31 cellular contexts compared by ENCODE assay signal in the genomic region with DNA sequence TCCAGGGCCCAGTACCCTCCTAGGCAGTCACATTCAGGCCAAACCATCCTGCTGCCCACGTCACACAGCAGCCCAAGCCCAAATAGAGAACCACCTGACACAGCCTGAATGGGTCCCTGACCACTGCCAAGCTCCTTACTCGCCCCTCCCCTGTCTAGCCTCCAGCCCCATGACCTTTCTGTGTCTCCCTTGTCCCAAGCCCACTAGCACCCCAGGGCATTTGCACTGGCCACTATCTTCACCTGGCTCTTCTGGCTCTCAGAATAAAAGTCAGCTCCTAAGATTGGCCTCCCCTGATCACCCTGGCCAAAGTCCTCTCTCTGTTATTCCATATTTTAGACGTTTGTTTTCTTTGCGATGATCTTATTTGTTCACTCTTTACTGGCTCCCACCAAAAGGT.
"Had no signal": no experiment of that assay in that cellular context is flagged by ENCODE, and none has a peak within 500 bp of the region (broad histone marks: within the 10 kb centered on the region; RNA-seq: fewer than 3 reads in every experiment).

No MANE protein-coding gene starts in this region.

- H3K4me3 Mint-ChIP-seq: activated B cell treated with CpG ODN at 0.5 μM for 24 hours; activated CD8-positive, alpha-beta T cell treated with anti-CD3 and anti-CD28 coated beads for 36 hours; activated naive CD8-positive, alpha-beta T cell; activated T-cell treated with anti-CD3 and anti-CD28 coated beads, Interleukin-2, amount 50 U/mL, for 4 hours; activated T-helper 17 cell treated with anti-CD3 and anti-CD28 coated beads, Interleukin-2, amount 50 U/mL, for 72 hours; effector memory CD8-positive, alpha-beta T cell; T-helper 17 cell; T-helper 2 cell treated with Interferon-gamma antibody and Interleukin-4, amounts not matched to agents 5 μg/mL and 100 μg/mL, for 36 hours had no signal

- H3K36me3 Mint-ChIP-seq: activated naive CD8-positive, alpha-beta T cell had no signal

- ATAC-seq: activated CD4-positive, CD25-positive, alpha-beta regulatory T cell treated with anti-CD3 and anti-CD28 coated beads, Interleukin-2, amount 50 U/mL, for 24 hours; activated CD8-positive, alpha-beta T cell treated with anti-CD3 and anti-CD28 coated beads for 36 hours; activated T-cell treated with anti-CD3 and anti-CD28 coated beads, Interleukin-2, amount 50 U/mL, for 4 hours; activated T-helper 17 cell treated with anti-CD3 and anti-CD28 coated beads, Interleukin-2, amount 50 U/mL, for 72 hours; effector memory CD8-positive, alpha-beta T cell; foreskin keratinocyte; gastrocnemius medialis; heart left ventricle; T-helper 17 cell had no signal

- H3K27me3 ChIP-seq: brain microvascular endothelial cell, foreskin keratinocyte had no signal

- H3K4me3 ChIP-seq: esophagus muscularis mucosa, gastrocnemius medialis, heart left ventricle had no signal

- H3K36me3 ChIP-seq: brain microvascular endothelial cell, esophagus muscularis mucosa, gastrocnemius medialis, heart left ventricle, WERI-Rb-1 had no signal

- H3K27ac ChIP-seq: brain microvascular endothelial cell, esophagus muscularis mucosa, foreskin keratinocyte, gastrocnemius medialis, heart left ventricle, WERI-Rb-1 had no signal

- H3K27ac Mint-ChIP-seq: activated B cell treated with CpG ODN at 0.5 μM for 24 hours; activated CD8-positive, alpha-beta T cell treated with anti-CD3 and anti-CD28 coated beads for 36 hours; activated naive CD8-positive, alpha-beta T cell; activated T-helper 17 cell treated with anti-CD3 and anti-CD28 coated beads, Interleukin-2, amount 50 U/mL, for 72 hours; effector memory CD8-positive, alpha-beta T cell; T-helper 17 cell; T-helper 2 cell treated with Interferon-gamma antibody and Interleukin-4, amounts not matched to agents 5 μg/mL and 100 μg/mL, for 36 hours had no signal

- H3K9me3 ChIP-seq: esophagus muscularis mucosa, gastrocnemius medialis, heart left ventricle had no signal

- H3K27me3 Mint-ChIP-seq: activated naive CD8-positive, alpha-beta T cell; activated T-helper 17 cell treated with anti-CD3 and anti-CD28 coated beads, Interleukin-2, amount 50 U/mL, for 72 hours had no signal

- DNase-seq: activated B cell treated with CpG ODN at 0.5 μM for 24 hours; activated CD4-positive, alpha-beta T cell treated with anti-CD3 and anti-CD28 coated beads for 48 hours; activated CD4-positive, alpha-beta T cell treated with anti-CD3 and anti-CD28 coated beads, Interleukin-2, amount 50 U/mL, for 1 hour; activated CD4-positive, alpha-beta T cell treated with anti-CD3 and anti-CD28 coated beads, Interleukin-2, amount 50 U/mL, for 48 hours; activated CD8-positive, alpha-beta memory T cell treated with anti-CD3 and anti-CD28 coated beads for 24 hours; activated CD8-positive, alpha-beta T cell treated with anti-CD3 and anti-CD28 coated beads for 36 hours; activated effector memory CD4-positive, alpha-beta T cell treated with Interleukin-2 at 50 U/mL for 16 hours; activated gamma-delta T cell treated with Interleukin-2 at 50 U/mL for 16 hours; activated naive CD4-positive, alpha-beta T cell treated with anti-CD3 and anti-CD28 coated beads, Interleukin-2, amount 50 U/mL, for 16 hours; activated naive CD4-positive, alpha-beta T cell treated with Interleukin-2 at 50 U/mL for 16 hours; activated T-cell treated with anti-CD3 and anti-CD28 coated beads, Interleukin-2, amount 50 U/mL, for 4 hours; amniotic stem cell; anterior cingulate cortex; brain microvascular endothelial cell; cortex of kidney; dermis blood vessel endothelial cell; effector CD4-positive, alpha-beta T cell; effector memory CD8-positive, alpha-beta T cell; erythroblast; foreskin keratinocyte; gastrocnemius medialis; glutamatergic neuron; heart left ventricle; T-helper 17 cell; T1000; WERI-Rb-1 had no signal

- H3K4me1 ChIP-seq: foreskin keratinocyte, gastrocnemius medialis had no signal

- H3K9me3 Mint-ChIP-seq: activated B cell treated with CpG ODN at 0.5 μM for 24 hours; activated CD8-positive, alpha-beta T cell treated with anti-CD3 and anti-CD28 coated beads for 36 hours; activated T-cell treated with anti-CD3 and anti-CD28 coated beads, Interleukin-2, amount 50 U/mL, for 4 hours; activated T-helper 17 cell treated with anti-CD3 and anti-CD28 coated beads, Interleukin-2, amount 50 U/mL, for 72 hours; effector memory CD8-positive, alpha-beta T cell; T-helper 2 cell treated with Interferon-gamma antibody and Interleukin-4, amounts not matched to agents 5 μg/mL and 100 μg/mL, for 36 hours had no signal
